8 cellular contexts compared by ENCODE assay signal in the genomic region with DNA sequence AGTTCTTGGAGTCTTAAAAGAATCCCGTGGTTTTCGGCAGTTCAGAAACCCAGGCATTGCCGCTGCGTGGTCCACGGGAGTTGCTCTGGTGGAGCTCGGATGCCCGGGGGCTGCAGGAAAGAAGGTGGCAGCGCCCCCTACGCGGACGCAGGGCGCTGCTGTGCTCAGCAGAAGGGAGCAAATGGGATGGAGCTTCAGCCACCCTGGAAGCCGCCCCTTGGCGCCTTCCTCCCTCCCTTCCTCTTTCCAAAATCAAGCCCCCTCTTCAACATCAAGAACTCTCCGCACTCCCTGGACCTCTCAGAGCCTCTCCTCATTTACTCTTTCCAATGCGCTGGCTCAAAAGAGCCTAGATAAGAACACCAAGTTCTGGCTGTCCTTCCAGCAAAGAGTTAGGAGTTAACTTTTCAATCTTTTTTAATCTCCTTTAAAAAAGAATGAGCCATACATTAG. TPM values are rescaled to one million over a fixed set of nuclear protein-coding genes. Genes with fewer than 3 reads are reported as not detected.
DNase-seq lines count a peak whose midpoint lies in the region; ATAC-seq and TF ChIP-seq lines count a peak whose summit lies in the region.

No MANE protein-coding gene starts in this region.

- DNase-seq in stimulated activated CD4-positive, alpha-beta T cell treated with anti-CD3 and anti-CD28 coated beads, Interleukin-15, amount 100 ng/mL, for 24 hours: peak; percentile 12
- no peak for DNase-seq in stimulated activated CD4-positive, alpha-beta T cell treated with anti-CD3 and anti-CD28 coated beads, Interleukin-4, amount 100 ng/mL, for 1 hour
- no peak for DNase-seq in activated T-cell treated with anti-CD3 and anti-CD28 coated beads, Interleukin-2, amount 50 U/mL, for 72 hours
- DNase-seq in inferior parietal cortex (ENCODE audit: extremely low spot score) (peak; percentile 44), HCEC 1CT (no peak), HFFc6 (no peak), foreskin melanocyte (no peak)
- DNase-seq in stimulated activated effector memory CD8-positive, alpha-beta T cell treated with anti-CD3 and anti-CD28 coated beads, Interleukin-12 subunit alpha, Interleukin-12 subunit beta, amount 100 ng/mL, for 72 hours (ENCODE audit: low spot score in 2 of 2): no peak

- no peak overlapping the region for H3K27ac Mint-ChIP-seq in activated T-cell treated with anti-CD3 and anti-CD28 coated beads, Interleukin-2, amount 50 U/mL, for 72 hours
- H3K27ac Mint-ChIP-seq in stimulated activated effector memory CD8-positive, alpha-beta T cell treated with anti-CD3 and anti-CD28 coated beads, Interleukin-12 subunit alpha, Interleukin-12 subunit beta, amount 100 ng/mL, for 72 hours: no peak overlapping the region
- no peak overlapping the region for H3K27ac Mint-ChIP-seq in HFFc6

- ATAC-seq in activated T-cell treated with anti-CD3 and anti-CD28 coated beads, Interleukin-2, amount 50 U/mL, for 72 hours (replicated peaks in 1 of 2): peak; percentile 38 to 46
- ATAC-seq in stimulated activated effector memory CD8-positive, alpha-beta T cell treated with anti-CD3 and anti-CD28 coated beads, Interleukin-12 subunit alpha, Interleukin-12 subunit beta, amount 100 ng/mL, for 72 hours: no peak

- H3K27me3 Mint-ChIP-seq in activated T-cell treated with anti-CD3 and anti-CD28 coated beads, Interleukin-2, amount 50 U/mL, for 72 hours (ENCODE audit: low read depth): peaks cover 66% of the 10 kb centered on the region
- H3K27me3 Mint-ChIP-seq in HFFc6 (ENCODE audit: insufficient read depth): no peaks in the 10 kb centered on the region; the same call in 1 of the 2 replicates

- H3K9me3 Mint-ChIP-seq in activated T-cell treated with anti-CD3 and anti-CD28 coated beads, Interleukin-2, amount 50 U/mL, for 72 hours: no peaks in the 10 kb centered on the region
- H3K9me3 Mint-ChIP-seq in stimulated activated effector memory CD8-positive, alpha-beta T cell treated with anti-CD3 and anti-CD28 coated beads, Interleukin-12 subunit alpha, Interleukin-12 subunit beta, amount 100 ng/mL, for 72 hours: no peaks in the 10 kb centered on the region
- H3K9me3 Mint-ChIP-seq in HFFc6: peaks cover 29% of the 10 kb centered on the region

- peak overlapping the region; percentile 76 to 81 for H3K4me3 Mint-ChIP-seq in activated T-cell treated with anti-CD3 and anti-CD28 coated beads, Interleukin-2, amount 50 U/mL, for 72 hours
- peak overlapping the region; percentile 55 for H3K4me3 Mint-ChIP-seq in stimulated activated effector memory CD8-positive, alpha-beta T cell treated with anti-CD3 and anti-CD28 coated beads, Interleukin-12 subunit alpha, Interleukin-12 subunit beta, amount 100 ng/mL, for 72 hours
- no peak overlapping the region for H3K4me3 Mint-ChIP-seq in HFFc6

- no peak for TF ChIP-seq CTCF in HFFc6 (IDR thresholded peaks at IDR 0.05)

- H3K36me3 Mint-ChIP-seq in activated T-cell treated with anti-CD3 and anti-CD28 coated beads, Interleukin-2, amount 50 U/mL, for 72 hours (ENCODE audit: insufficient read depth in 2 of 2): no peaks in the 10 kb centered on the region
- H3K36me3 Mint-ChIP-seq in stimulated activated effector memory CD8-positive, alpha-beta T cell treated with anti-CD3 and anti-CD28 coated beads, Interleukin-12 subunit alpha, Interleukin-12 subunit beta, amount 100 ng/mL, for 72 hours: no peaks in the 10 kb centered on the region
- H3K36me3 Mint-ChIP-seq in HFFc6 (ENCODE audit: low read depth): no peaks in the 10 kb centered on the region

- peaks cover 10% of the 10 kb centered on the region for H3K4me1 Mint-ChIP-seq in activated T-cell treated with anti-CD3 and anti-CD28 coated beads, Interleukin-2, amount 50 U/mL, for 72 hours (ENCODE audit: low read depth)
- peaks cover 10% of the 10 kb centered on the region for H3K4me1 Mint-ChIP-seq in stimulated activated effector memory CD8-positive, alpha-beta T cell treated with anti-CD3 and anti-CD28 coated beads, Interleukin-12 subunit alpha, Interleukin-12 subunit beta, amount 100 ng/mL, for 72 hours
- no peaks in the 10 kb centered on the region for H3K4me1 Mint-ChIP-seq in HFFc6 (ENCODE audit: low read depth)

RNA-seq across cellular contexts. Expression of a gene that starts 0.9 kb away (rescaled TPM):
- under 1 TPM; 0.46 to 0.51 TPM for total RNA-seq in activated T-cell treated with anti-CD3 and anti-CD28 coated beads, Interleukin-2, amount 50 U/mL, for 72 hours
- total RNA-seq in HFFc6 (2021; fragmentation: NEBNext Ultra II Directional; extraction: Animal tissue kit (Norgen Biotek cat#: 25700)): not detected

Comparison
In these comparisons a context has a peak if more than half of its experiments do, and no peak if none do; other contexts are left out.
1. DNase-seq: peak in stimulated activated CD4-positive, alpha-beta T cell treated with anti-CD3 and anti-CD28 coated beads, Interleukin-15, amount 100 ng/mL, for 24 hours (single experiment) and inferior parietal cortex (single experiment); none in stimulated activated CD4-positive, alpha-beta T cell treated with anti-CD3 and anti-CD28 coated beads, Interleukin-4, amount 100 ng/mL, for 1 hour (single experiment), activated T-cell treated with anti-CD3 and anti-CD28 coated beads, Interleukin-2, amount 50 U/mL, for 72 hours (0 of 2), stimulated activated effector memory CD8-positive, alpha-beta T cell treated with anti-CD3 and anti-CD28 coated beads, Interleukin-12 subunit alpha, Interleukin-12 subunit beta, amount 100 ng/mL, for 72 hours (0 of 2), HCEC 1CT (single experiment), HFFc6 (single experiment) and foreskin melanocyte (single experiment).